In genomic region chr6:158909938-158910337, GRCh38 we compare ENCODE assay signal across 12 cellular contexts.
DNase-seq lines count a peak whose midpoint lies in the region; ATAC-seq, FAIRE-seq and TF ChIP-seq lines count a peak whose summit lies in the region.
"Had no signal": no experiment of that assay in that cellular context is flagged by ENCODE, and none has a peak within 500 bp of the region (broad histone marks: within the 10 kb centered on the region; RNA-seq: fewer than 3 reads in every experiment).

No MANE protein-coding gene starts in this region.

- CTCF ChIA-PET in activated CD8-positive, alpha-beta T cell treated with anti-CD3 and anti-CD28 coated beads for 36 hours (lab: Charles Lee) = interaction anchor here (1.0 kb wide), 1 partner anchor 63 kb away, joined by 3 read pairs; no protein-coding TSS in a partner anchor
- CTCF ChIA-PET in activated CD8-positive, alpha-beta T cell treated with anti-CD3 and anti-CD28 coated beads, Interleukin-2, amount 10 ng/mL, durations not matched to agents 7 days and 5 days (lab: Charles Lee) = interaction anchor here (1.3 kb wide), 1 partner anchor 40 kb away, joined by 3 read pairs; no protein-coding TSS in a partner anchor
- CTCF ChIA-PET in WTC11 (lab: Charles Lee) = interaction anchor here (0.8 to 1.9 kb wide), 3 partner anchors 61 to 195 kb away, joined by 3 to 7 read pairs (median 3); no protein-coding TSS in a partner anchor
- CTCF ChIA-PET in SK-N-SH (lab: Yijun Ruan, JAX) = no interaction called here

- no peak for TF ChIP-seq POLR2A in stomach (IDR thresholded peaks at IDR 0.05)

- peaks cover 32% of the 10 kb centered on the region for H3K4me1 Mint-ChIP-seq in activated CD8-positive, alpha-beta T cell treated with anti-CD3 and anti-CD28 coated beads for 36 hours (ENCODE audit: low read depth)
- peaks cover 30% of the 10 kb centered on the region for H3K4me1 Mint-ChIP-seq in activated CD8-positive, alpha-beta T cell treated with anti-CD3 and anti-CD28 coated beads, Interleukin-2, amount 10 ng/mL, durations not matched to agents 7 days and 5 days (ENCODE audit: low read depth)
- H3K4me1 Mint-ChIP-seq in WTC11 = peaks cover 58% of the 10 kb centered on the region

- ATAC-seq in activated CD8-positive, alpha-beta T cell treated with anti-CD3 and anti-CD28 coated beads for 36 hours = peak; percentile 27
- ATAC-seq in activated CD8-positive, alpha-beta T cell treated with anti-CD3 and anti-CD28 coated beads, Interleukin-2, amount 10 ng/mL, durations not matched to agents 7 days and 5 days = no peak
- ATAC-seq in WTC11 = peak; percentile 6; the same call in 1 of the 2 replicates
- ATAC-seq: activated T-cell treated with anti-CD3 and anti-CD28 coated beads, Interleukin-2, amount 50 U/mL, for 72 hours had no signal

- H3F3A ChIP-seq in SK-N-SH (replicated peaks; ENCODE audit: insufficient read depth) = no peaks in the 10 kb centered on the region

- no peak overlapping the region for H2AFZ ChIP-seq in SK-N-SH (ENCODE audit: low read depth)

- no peak for TF ChIP-seq RAD21 in SK-N-SH (IDR thresholded peaks at IDR 0.05; ENCODE audit: low read length)

- FAIRE-seq in kidney (lab: Jason Lieb, UNC) = no peak
- FAIRE-seq: colon had no signal

- 24 to 53% (median 36%) methylated on average over 13 of the region's 13 CpGs for WGBS in stomach, 5 donors
- WGBS in SK-N-SH (ENCODE audit: low lambda C conversion rate) = 76% methylated on average over 13 of the region's 13 CpGs

- H3K36me3 ChIP-seq in iPS-15b (ENCODE audit: control insufficient read depth, insufficient read depth, low read length) (no peaks in the 10 kb centered on the region), stomach (no peaks in the 10 kb centered on the region), kidney (ENCODE audit: control insufficient read depth in 1 of 2, insufficient read depth in 2 of 2, low read length in 2 of 2) (no peaks in the 10 kb centered on the region), SK-N-SH (replicated peaks in 1 of 2; ENCODE audit: control insufficient read depth in 1 of 2, insufficient read depth in 2 of 2, low read length in 1 of 2) (no peaks in the 10 kb centered on the region), brain microvascular endothelial cell (replicated peaks) (no peaks in the 10 kb centered on the region)

- H3K27ac Mint-ChIP-seq in activated CD8-positive, alpha-beta T cell treated with anti-CD3 and anti-CD28 coated beads for 36 hours = peak overlapping the region; percentile 61
- no peak overlapping the region for H3K27ac Mint-ChIP-seq in activated CD8-positive, alpha-beta T cell treated with anti-CD3 and anti-CD28 coated beads, Interleukin-2, amount 10 ng/mL, durations not matched to agents 7 days and 5 days
- H3K27ac Mint-ChIP-seq in WTC11 = peak overlapping the region; percentile 99

- no peak for TF ChIP-seq EP300 in stomach (IDR thresholded peaks at IDR 0.05)
- no peak for TF ChIP-seq EP300 in SK-N-SH (IDR thresholded peaks at IDR 0.05; ENCODE audit: borderline replicate concordance in 1 of 2, low read depth in 1 of 2, low read length in 1 of 2)

- H3K9me3 ChIP-seq in iPS-15b (ENCODE audit: control insufficient read depth, insufficient read depth, low read length) (peaks cover 8% of the 10 kb centered on the region), stomach (peaks cover 3 to 17% (median 10%) of the 10 kb centered on the region in 4 donors), kidney (ENCODE audit: control insufficient read depth in 1 of 2, low read length in 2 of 2) (peaks cover 0 to 9% of the 10 kb centered on the region in 2 donors), SK-N-SH (peaks cover 10% of the 10 kb centered on the region)

- peak overlapping the region; percentile 5 for H3K4me3 ChIP-seq in iPS-15b (ENCODE audit: low read depth, low read length)
- H3K4me3 ChIP-seq in stomach = peak overlapping the region in 1 of 4 donors; percentile 10
- H3K4me3 ChIP-seq in kidney (ENCODE audit: low read length in 2 of 2) = no peak overlapping the region
- H3K4me3 ChIP-seq in SK-N-SH (ENCODE audit: low read depth in 2 of 2, low read length in 1 of 2) = no peak overlapping the region
- no peak overlapping the region for H3K4me3 ChIP-seq in brain microvascular endothelial cell (ENCODE audit: low read depth, low read length)

- peak overlapping the region in 3 of 5 donors; percentile 25 to 37 (median 36) for H3K27ac ChIP-seq in stomach
- no peak overlapping the region for H3K27ac ChIP-seq in kidney (ENCODE audit: low read depth in 2 of 2, low read length in 2 of 2)
- H3K27ac ChIP-seq in SK-N-SH (ENCODE audit: low read depth in 2 of 2, low read length in 1 of 2) = no peak overlapping the region
- no peak overlapping the region for H3K27ac ChIP-seq in brain microvascular endothelial cell

- peaks cover 12% of the 10 kb centered on the region for H3K9me3 Mint-ChIP-seq in activated CD8-positive, alpha-beta T cell treated with anti-CD3 and anti-CD28 coated beads for 36 hours
- H3K9me3 Mint-ChIP-seq in activated CD8-positive, alpha-beta T cell treated with anti-CD3 and anti-CD28 coated beads, Interleukin-2, amount 10 ng/mL, durations not matched to agents 7 days and 5 days (ENCODE audit: insufficient read depth) = peaks cover 17% of the 10 kb centered on the region
- peaks cover 25% of the 10 kb centered on the region for H3K9me3 Mint-ChIP-seq in WTC11

- no peaks in the 10 kb centered on the region for H4K20me1 ChIP-seq in SK-N-SH (ENCODE audit: insufficient read depth)

- H3K36me3 Mint-ChIP-seq in activated CD8-positive, alpha-beta T cell treated with anti-CD3 and anti-CD28 coated beads for 36 hours (ENCODE audit: low read depth) = peaks cover 3% of the 10 kb centered on the region
- H3K36me3 Mint-ChIP-seq in activated CD8-positive, alpha-beta T cell treated with anti-CD3 and anti-CD28 coated beads, Interleukin-2, amount 10 ng/mL, durations not matched to agents 7 days and 5 days (ENCODE audit: low read depth) = peaks cover 7% of the 10 kb centered on the region
- peaks cover 22% of the 10 kb centered on the region for H3K36me3 Mint-ChIP-seq in WTC11

- H3K4me1 ChIP-seq in iPS-15b (ENCODE audit: control insufficient read depth, insufficient read depth, low read length) (peaks cover 18% of the 10 kb centered on the region), stomach (peaks cover 0 to 19% (median 13%) of the 10 kb centered on the region in 4 donors), kidney (ENCODE audit: control insufficient read depth in 1 of 2, insufficient read depth in 1 of 2, low read depth in 1 of 2, low read length in 2 of 2) (peaks cover 0 to 2% of the 10 kb centered on the region in 2 donors), SK-N-SH (ENCODE audit: control insufficient read depth in 1 of 2, insufficient read depth in 2 of 2, low read depth in 1 of 2, low read length in 1 of 2) (no peaks in the 10 kb centered on the region; a peak in 1 of 4 replicates)

- H3K27me3 Mint-ChIP-seq in activated CD8-positive, alpha-beta T cell treated with anti-CD3 and anti-CD28 coated beads for 36 hours = no peaks in the 10 kb centered on the region
- H3K27me3 Mint-ChIP-seq in activated CD8-positive, alpha-beta T cell treated with anti-CD3 and anti-CD28 coated beads, Interleukin-2, amount 10 ng/mL, durations not matched to agents 7 days and 5 days (ENCODE audit: low read depth) = no peaks in the 10 kb centered on the region
- peaks cover 3% of the 10 kb centered on the region; the same call in 1 of the 2 replicates for H3K27me3 Mint-ChIP-seq in WTC11 (ENCODE audit: low read depth)

- no peak overlapping the region for H3K4me2 ChIP-seq in SK-N-SH

- peak overlapping the region; percentile 35 for H3K4me3 Mint-ChIP-seq in activated CD8-positive, alpha-beta T cell treated with anti-CD3 and anti-CD28 coated beads for 36 hours
- no peak overlapping the region for H3K4me3 Mint-ChIP-seq in activated CD8-positive, alpha-beta T cell treated with anti-CD3 and anti-CD28 coated beads, Interleukin-2, amount 10 ng/mL, durations not matched to agents 7 days and 5 days
- H3K4me3 Mint-ChIP-seq in WTC11 = peak overlapping the region; percentile 38

- POLR2A ChIA-PET in activated CD8-positive, alpha-beta T cell treated with anti-CD3 and anti-CD28 coated beads for 36 hours (lab: Charles Lee) = interaction anchor here (0.9 to 1.1 kb wide), 2 partner anchors 11 to 37 kb away, joined by 3 to 4 read pairs; no protein-coding TSS in a partner anchor
- POLR2A ChIA-PET in activated CD8-positive, alpha-beta T cell treated with anti-CD3 and anti-CD28 coated beads, Interleukin-2, amount 10 ng/mL, durations not matched to agents 7 days and 5 days (lab: Charles Lee) = interaction anchor here (0.8 to 4.5 kb wide), 2 partner anchors 40 to 121 kb away, joined by 3 to 23 read pairs; no protein-coding TSS in a partner anchor
- POLR2A ChIA-PET in WTC11 (lab: Charles Lee) = interaction anchor here (2.3 kb wide), 1 partner anchor 41 kb away, joined by 12 read pairs; no protein-coding TSS in a partner anchor
- POLR2A ChIA-PET in SK-N-SH (lab: Yijun Ruan, JAX) = no interaction called here

- TF ChIP-seq CTCF in activated CD8-positive, alpha-beta T cell treated with anti-CD3 and anti-CD28 coated beads for 36 hours (IDR thresholded peaks at IDR 0.05) = no peak
- TF ChIP-seq CTCF in WTC11 (IDR thresholded peaks at IDR 0.05) (no peak), stomach (IDR thresholded peaks at IDR 0.05) (no peak), kidney (IDR thresholded peaks at IDR 0.05; ENCODE audit: borderline replicate concordance, extremely low read depth, insufficient read depth) (no peak), SK-N-SH (IDR thresholded peaks at IDR 0.05) (no peak), brain microvascular endothelial cell (IDR thresholded peaks at IDR 0.05; ENCODE audit: low read depth, low read length, missing control alignments) (no peak)

- intact Hi-C loops in activated CD8-positive, alpha-beta T cell treated with anti-CD3 and anti-CD28 coated beads for 36 hours (cut with micrococcal nuclease) = loop anchor here (5.0 kb wide), 1 partner anchor 93 kb away; the partner anchor contains the start of gene EZR
- intact Hi-C loops in stomach (cut with DNase I; ENCODE audit: low total_unique reads) = no loop called here
- intact Hi-C loops in kidney (cut with DNase I) = no loop called here

- H3K9ac ChIP-seq in iPS-15b (ENCODE audit: low read depth, low read length) = peak overlapping the region; percentile 13
- no peak overlapping the region for H3K9ac ChIP-seq in kidney (ENCODE audit: low read length in 2 of 2)
- no peak overlapping the region for H3K9ac ChIP-seq in SK-N-SH

- no peak for DNase-seq in activated CD8-positive, alpha-beta T cell treated with anti-CD3 and anti-CD28 coated beads for 36 hours
- no peak for DNase-seq in activated CD8-positive, alpha-beta T cell treated with anti-CD3 and anti-CD28 coated beads, Interleukin-2, amount 10 ng/mL, durations not matched to agents 7 days and 5 days
- DNase-seq in WTC11 (ENCODE audit: low spot score) (no peak), stomach (no peak), kidney (no peak), SK-N-SH (no peak), brain microvascular endothelial cell (no peak)
- DNase-seq: 8988T, NCI-H2081 treated with DMSO at 0.1 percent for 48 hours had no signal

- H3K79me2 ChIP-seq in SK-N-SH (ENCODE audit: insufficient read depth) = no peaks in the 10 kb centered on the region

- H3K27me3 ChIP-seq in iPS-15b (ENCODE audit: control insufficient read depth, insufficient read depth, low read length) (no peaks in the 10 kb centered on the region), stomach (no peaks in the 10 kb centered on the region), SK-N-SH (ENCODE audit: insufficient read depth) (no peaks in the 10 kb centered on the region), brain microvascular endothelial cell (replicated peaks) (no peaks in the 10 kb centered on the region)

- H3K9me2 ChIP-seq in SK-N-SH = no peaks in the 10 kb centered on the region

- in situ Hi-C loops in brain microvascular endothelial cell (cut with HindIII; ENCODE audit: low pct_ligation_motif_present, low sequenced_read_pairs) = no loop called here

Comparison
In these comparisons a context has a peak if more than half of its experiments do, and no peak if none do; other contexts are left out.
1. H3K27ac ChIP-seq: peak in stomach (3 of 5); none in kidney (0 of 2), SK-N-SH (0 of 2) and brain microvascular endothelial cell (single experiment).